Comparison of ENCODE assay signal across 20 cellular contexts in genomic region chr11:77213029-77213579, GRCh38.
"Had no signal": no experiment of that assay in that cellular context is flagged by ENCODE, and none has a peak within 500 bp of the region (broad histone marks: within the 10 kb centered on the region; RNA-seq: fewer than 3 reads in every experiment).

No MANE protein-coding gene starts in this region.

- H3K36me3 ChIP-seq: colonic mucosa, prostate gland, tibial artery had no signal

- H3K4me3 ChIP-seq: colonic mucosa, left ventricle myocardium inferior, lung, prostate gland, right lobe of liver, tibial artery had no signal

- H3K9me3 ChIP-seq: colonic mucosa, prostate gland, right lobe of liver, tibial artery had no signal

- H3K4me3 Mint-ChIP-seq: immature natural killer cell; naive B cell; nephron; stimulated activated memory B cell treated with anti-CD40 and anti-IgM and Interleukin-4, amounts not matched to agents 10 μg/mL and 1 μg/mL and 100 μg/mL, for 72 hours; stimulated activated naive CD8-positive, alpha-beta T cell treated with anti-CD3 and anti-CD28 coated beads, Interleukin-15, Interleukin-2, amounts not matched to agents 100 ng/mL and 50 ng/mL, for 24 hours had no signal

- H3K27me3 ChIP-seq: colonic mucosa, right lobe of liver, tibial artery had no signal

- DNase-seq: colonic mucosa; effector CD8-positive, alpha-beta T cell; immature natural killer cell; kidney; left cardiac atrium; left ventricle myocardium inferior; mesenchymal stem cell; naive B cell; occipital lobe; stimulated activated CD4-positive, alpha-beta T cell treated with anti-CD3 and anti-CD28 coated beads, Interleukin-15, amount 100 ng/mL, for 24 hours; stimulated activated CD4-positive, alpha-beta T cell treated with anti-CD3 and anti-CD28 coated beads, Interleukin-1b, Interleukin-23, amount 100 ng/mL, for 48 hours; stimulated activated CD4-positive, alpha-beta T cell treated with anti-CD3 and anti-CD28 coated beads, Interleukin-4, amount 100 ng/mL, for 24 hours had no signal

- H2AFZ ChIP-seq: parathyroid adenoma had no signal

- H3K9me3 Mint-ChIP-seq: immature natural killer cell; naive B cell; nephron; stimulated activated memory B cell treated with anti-CD40 and anti-IgM and Interleukin-4, amounts not matched to agents 10 μg/mL and 1 μg/mL and 100 μg/mL, for 72 hours; stimulated activated naive CD8-positive, alpha-beta T cell treated with anti-CD3 and anti-CD28 coated beads, Interleukin-15, Interleukin-2, amounts not matched to agents 100 ng/mL and 50 ng/mL, for 24 hours had no signal

- H3K4me1 Mint-ChIP-seq: immature natural killer cell, naive B cell, nephron had no signal

- H3K27me3 Mint-ChIP-seq: stimulated activated memory B cell treated with anti-CD40 and anti-IgM and Interleukin-4, amounts not matched to agents 10 μg/mL and 1 μg/mL and 100 μg/mL, for 72 hours; stimulated activated naive CD8-positive, alpha-beta T cell treated with anti-CD3 and anti-CD28 coated beads, Interleukin-15, Interleukin-2, amounts not matched to agents 100 ng/mL and 50 ng/mL, for 24 hours had no signal

- H3K27ac Mint-ChIP-seq: naive B cell; nephron; stimulated activated memory B cell treated with anti-CD40 and anti-IgM and Interleukin-4, amounts not matched to agents 10 μg/mL and 1 μg/mL and 100 μg/mL, for 72 hours; stimulated activated naive CD8-positive, alpha-beta T cell treated with anti-CD3 and anti-CD28 coated beads, Interleukin-15, Interleukin-2, amounts not matched to agents 100 ng/mL and 50 ng/mL, for 24 hours had no signal

- H3K27ac ChIP-seq: colonic mucosa, left ventricle myocardium inferior, parathyroid adenoma, prostate gland, right lobe of liver, tibial artery had no signal

- H3K36me3 Mint-ChIP-seq: immature natural killer cell; naive B cell; stimulated activated memory B cell treated with anti-CD40 and anti-IgM and Interleukin-4, amounts not matched to agents 10 μg/mL and 1 μg/mL and 100 μg/mL, for 72 hours had no signal

- H3K79me2 ChIP-seq: parathyroid adenoma had no signal

- H3K4me1 ChIP-seq: colonic mucosa, left ventricle myocardium inferior, parathyroid adenoma, prostate gland, right lobe of liver had no signal
